Comparison of ENCODE assay signal across 12 cellular contexts in genomic region chr17:47735536-47736011, GRCh38. TPM values are rescaled to one million over a fixed set of nuclear protein-coding genes. Genes with fewer than 3 reads are reported as not detected.
DNase-seq lines count a peak whose midpoint lies in the region; ATAC-seq lines count a peak whose summit lies in the region.
"Had no signal": no experiment of that assay in that cellular context is flagged by ENCODE, and none has a peak within 500 bp of the region (broad histone marks: within the 10 kb centered on the region; RNA-seq: fewer than 3 reads in every experiment).

No MANE protein-coding gene starts in this region.

- no peaks in the 10 kb centered on the region for H3K9me3 Mint-ChIP-seq in activated naive CD4-positive, alpha-beta T cell treated with anti-CD3 and anti-CD28 coated beads, Interleukin-2, amount 50 U/mL, for 72 hours

- no peaks in the 10 kb centered on the region for H3K36me3 ChIP-seq in aorta (ENCODE audit: control insufficient read depth in 1 of 2, insufficient read depth in 2 of 2, low read length in 1 of 2)

- DNase-seq in Right ventricle myocardium inferior (ENCODE audit: missing footprints) (peak; percentile 20), left cardiac atrium (no peak), aorta (peak; percentile 16 to 36), mesenteric fat pad (ENCODE audit: low spot score) (no peak), NCI-H187 (lab: John Stamatoyannopoulos, UW) (no peak)
- DNase-seq in activated naive CD4-positive, alpha-beta T cell treated with anti-CD3 and anti-CD28 coated beads, Interleukin-2, amount 50 U/mL, for 72 hours (ENCODE audit: low spot score in 2 of 2): peak in 1 of 2 donors; percentile 56
- DNase-seq in stimulated activated CD4-positive, alpha-beta T cell treated with anti-CD3 and anti-CD28 coated beads, Interleukin-1b, Interleukin-23, amount 100 ng/mL, for 48 hours: no peak
- DNase-seq: NCI-H446 treated with DMSO at 0.1 percent for 48 hours had no signal

- no peak overlapping the region for H3K4me3 ChIP-seq in aorta (ENCODE audit: low read length in 2 of 2)

- H3K27ac Mint-ChIP-seq in activated naive CD4-positive, alpha-beta T cell treated with anti-CD3 and anti-CD28 coated beads, Interleukin-2, amount 50 U/mL, for 72 hours: peak overlapping the region; percentile 91 to 99

- H3K36me3 Mint-ChIP-seq in activated naive CD4-positive, alpha-beta T cell treated with anti-CD3 and anti-CD28 coated beads, Interleukin-2, amount 50 U/mL, for 72 hours: peaks cover 31 to 53% of the 10 kb centered on the region in 2 donors

- ATAC-seq in Right ventricle myocardium inferior (no peak), left cardiac atrium (no peak), HG02973 (IDR thresholded peaks at IDR 0.05; ENCODE audit: unreplicated experiment) (peak; percentile 37), aorta (ENCODE audit: low FRiP score) (no peak)
- ATAC-seq in activated naive CD4-positive, alpha-beta T cell treated with anti-CD3 and anti-CD28 coated beads, Interleukin-2, amount 50 U/mL, for 72 hours: peak; percentile 18 to 57

- intact Hi-C loops in Right ventricle myocardium inferior (cut with DNase I): no loop called here
- intact Hi-C loops in left cardiac atrium (cut with DNase I): loop anchor here in 1 of 2 donors (10.0 kb wide), 1 partner anchor 59 kb away; no protein-coding TSS in a partner anchor
- intact Hi-C loops in aorta (cut with DNase I): no loop called here

- H3K27me3 ChIP-seq in aorta (ENCODE audit: control insufficient read depth in 1 of 2, insufficient read depth in 2 of 2, low read length in 1 of 2): peaks cover 0 to 1% of the 10 kb centered on the region in 2 donors

- H3K27ac ChIP-seq in aorta (ENCODE audit: low read depth in 1 of 2, low read length in 2 of 2): no peak overlapping the region

- no peaks in the 10 kb centered on the region for H3K4me1 ChIP-seq in aorta (ENCODE audit: control insufficient read depth in 1 of 2, insufficient read depth in 2 of 2, low read length in 2 of 2)

- no peaks in the 10 kb centered on the region for H3K9me3 ChIP-seq in aorta (ENCODE audit: control insufficient read depth, low read length)

- 91 to 95% methylated on average over 3 of the region's 3 CpGs for WGBS in aorta, 2 donors

RNA-seq across cellular contexts. Expression of gene TBX21, which starts 2.5 kb away (rescaled TPM):
- total RNA-seq in Right ventricle myocardium inferior (0.27 TPM), left cardiac atrium (under 1 TPM; 0.34 to 0.80 TPM), aorta (under 1 TPM; 0.39 to 0.99 TPM), mesenteric fat pad (0.35 TPM)
- total RNA-seq in activated naive CD4-positive, alpha-beta T cell treated with anti-CD3 and anti-CD28 coated beads, Interleukin-2, amount 50 U/mL, for 72 hours: 10 to 100 TPM; 39.6 to 73.5 TPM
- not detected for polyA plus RNA-seq in aorta
- total RNA-seq: endothelial cell of umbilical vein, lung microvascular endothelial cell had no signal
- polyA plus RNA-seq: BJ, endothelial cell of umbilical vein had no signal

RNA-seq across cellular contexts. Expression of gene TBKBP1, which starts 41.6 kb away (rescaled TPM):
- 14.2 TPM for total RNA-seq in Right ventricle myocardium inferior
- 10 to 100 TPM; 13.7 to 17.9 TPM for total RNA-seq in left cardiac atrium
- total RNA-seq in activated naive CD4-positive, alpha-beta T cell treated with anti-CD3 and anti-CD28 coated beads, Interleukin-2, amount 50 U/mL, for 72 hours: 10 to 100 TPM; 15.4 to 21.4 TPM
- 10 to 100 TPM; 13.2 to 20.2 TPM for total RNA-seq in aorta
- polyA plus RNA-seq in aorta: 10 to 100 TPM in 1 of 2 donors, 1 to 10 TPM in 1; 9.3 to 16.2 TPM
- 21.7 TPM for total RNA-seq in mesenteric fat pad

Comparison
In these comparisons a context has a peak if more than half of its experiments do, and no peak if none do; other contexts are left out.
1. DNase-seq: peak in Right ventricle myocardium inferior (single experiment) and aorta (2 of 2); none in left cardiac atrium (single experiment), mesenteric fat pad (single experiment), NCI-H187 (0 of 2) and stimulated activated CD4-positive, alpha-beta T cell treated with anti-CD3 and anti-CD28 coated beads, Interleukin-1b, Interleukin-23, amount 100 ng/mL, for 48 hours (single experiment).
2. ATAC-seq: peak in HG02973 (single experiment) and activated naive CD4-positive, alpha-beta T cell treated with anti-CD3 and anti-CD28 coated beads, Interleukin-2, amount 50 U/mL, for 72 hours (2 of 2); none in Right ventricle myocardium inferior (single experiment), left cardiac atrium (0 of 2) and aorta (single experiment).
3. RNA of gene TBX21, which starts 2.5 kb away (total RNA-seq): 39.6 to 73.5 TPM in activated naive CD4-positive, alpha-beta T cell treated with anti-CD3 and anti-CD28 coated beads, Interleukin-2, amount 50 U/mL, for 72 hours; 0.39 to 0.99 TPM in aorta, 0.34 to 0.80 TPM in left cardiac atrium, 0.35 TPM in mesenteric fat pad (single experiment) and 0.27 TPM in Right ventricle myocardium inferior (single experiment); every median in the first group is over 10 times any median in the second.